7 cellular contexts compared by ENCODE assay signal in genomic region chr6:37822851-37823682, GRCh38. TPM values are rescaled to one million over a fixed set of nuclear protein-coding genes. Genes with fewer than 3 reads are reported as not detected.
A peak's percentile ranks its signal among the peaks of the same experiment; 100 is the strongest.
DNase-seq lines count a peak whose midpoint lies in the region; ATAC-seq lines count a peak whose summit lies in the region.

No MANE protein-coding gene starts in this region.

- ATAC-seq in GM21825 (IDR thresholded peaks at IDR 0.05; ENCODE audit: unreplicated experiment) = no peak

- H3K4me1 Mint-ChIP-seq in IgD-negative memory B cell = peaks cover 40 to 61% (median 46%) of the 10 kb centered on the region in 3 donors

- peak overlapping the region in 2 of 4 donors; percentile 47 to 97 for H3K4me3 Mint-ChIP-seq in IgD-negative memory B cell

- peak overlapping the region in 2 of 3 donors; percentile 1 to 97 for H3K27ac Mint-ChIP-seq in IgD-negative memory B cell

- H3K36me3 Mint-ChIP-seq in IgD-negative memory B cell = peaks cover 2% of the 10 kb centered on the region

- H3K9me3 Mint-ChIP-seq in IgD-negative memory B cell = no peaks in the 10 kb centered on the region

- no peaks in the 10 kb centered on the region for H3K27me3 Mint-ChIP-seq in IgD-negative memory B cell

- DNase-seq in activated naive CD4-positive, alpha-beta T cell treated with anti-CD3 and anti-CD28 coated beads, Interleukin-2, amount 50 U/mL, for 16 hours = peak; percentile 45
- peak; percentile 28 for DNase-seq in iris pigment epithelial cell (ENCODE audit: low read depth)
- DNase-seq in stimulated activated CD4-positive, alpha-beta T cell treated with anti-CD3 and anti-CD28 coated beads, TNF-alpha, amount 100 ng/mL, for 24 hours (ENCODE audit: low read depth in 3 of 3) = peak in 2 of 3 experiments; percentile 18 to 46
- DNase-seq in NCI-H1930 (lab: John Stamatoyannopoulos, UW) = no peak
- no peak for DNase-seq in T1000 (lab: John Stamatoyannopoulos, UW)

RNA-seq across cellular contexts. Expression of gene ZFAND3, which starts 3.5 kb away (rescaled TPM):
- polyA plus RNA-seq in IgD-negative memory B cell = 6.4 TPM

Comparison
In these comparisons a context has a peak if more than half of its experiments do, and no peak if none do; other contexts are left out.
1. DNase-seq: peak in activated naive CD4-positive, alpha-beta T cell treated with anti-CD3 and anti-CD28 coated beads, Interleukin-2, amount 50 U/mL, for 16 hours (single experiment), iris pigment epithelial cell (single experiment) and stimulated activated CD4-positive, alpha-beta T cell treated with anti-CD3 and anti-CD28 coated beads, TNF-alpha, amount 100 ng/mL, for 24 hours (2 of 3); none in NCI-H1930 (0 of 2) and T1000 (single experiment).